ENCODE assay signal across 19 cellular contexts in the genomic region with DNA sequence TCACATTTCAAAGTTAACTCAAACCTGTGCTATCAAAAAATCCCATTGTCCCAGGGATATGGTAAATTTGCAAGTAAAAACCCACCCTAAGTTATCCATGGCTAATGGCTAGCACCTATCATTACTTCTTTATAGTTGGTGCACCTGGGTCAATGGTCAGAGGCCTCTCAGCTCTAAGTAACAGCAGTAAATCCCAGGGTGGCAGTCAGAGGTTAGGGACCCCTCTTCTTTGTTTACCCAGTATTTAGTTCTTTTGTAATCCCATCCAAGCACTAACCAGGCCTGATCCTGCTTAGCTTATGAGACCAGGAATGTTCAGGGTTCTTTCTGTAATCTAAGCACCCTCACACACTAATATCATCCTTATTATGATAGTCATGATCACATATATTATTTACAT.
"Had no signal": no experiment of that assay in that cellular context is flagged by ENCODE, and none has a peak within 500 bp of the region (broad histone marks: within the 10 kb centered on the region; RNA-seq: fewer than 3 reads in every experiment).

No MANE protein-coding gene starts in this region.

- H3K4me3 Mint-ChIP-seq: dendritic cell treated with granulocyte-macrophage colony-stimulating factor and Interleukin-4, amounts not matched to agents 40 ng/mL and 50 ng/mL, for 4 days; effector memory CD8-positive, alpha-beta T cell; naive thymus-derived CD4-positive, alpha-beta T cell had no signal

- H3K36me3 ChIP-seq: gastrocnemius medialis, stomach, thoracic aorta, transverse colon had no signal

- H3K27me3 ChIP-seq: esophagus muscularis mucosa, gastrocnemius medialis, stomach, transverse colon had no signal

- H3K27ac ChIP-seq: epithelial cell of prostate, esophagus muscularis mucosa, gastrocnemius medialis, skin epidermis, stomach, thoracic aorta, transverse colon had no signal

- H3K27me3 Mint-ChIP-seq: effector memory CD8-positive, alpha-beta T cell had no signal

- ATAC-seq: effector memory CD8-positive, alpha-beta T cell; gastrocnemius medialis; left colon; naive thymus-derived CD4-positive, alpha-beta T cell; sciatic nerve had no signal

- H3K4me1 ChIP-seq: esophagus muscularis mucosa, gastrocnemius medialis, stomach, transverse colon had no signal

- H3K9me3 ChIP-seq: gastrocnemius medialis, stomach, thoracic aorta, transverse colon had no signal

- H3K9me3 Mint-ChIP-seq: dendritic cell treated with granulocyte-macrophage colony-stimulating factor and Interleukin-4, amounts not matched to agents 40 ng/mL and 50 ng/mL, for 4 days; effector memory CD8-positive, alpha-beta T cell; naive thymus-derived CD4-positive, alpha-beta T cell had no signal

- H3K4me1 Mint-ChIP-seq: naive thymus-derived CD4-positive, alpha-beta T cell had no signal

- H3K36me3 Mint-ChIP-seq: naive thymus-derived CD4-positive, alpha-beta T cell had no signal

- DNase-seq: effector memory CD8-positive, alpha-beta T cell; gastrocnemius medialis; left colon; mammary epithelial cell; naive thymus-derived CD4-positive, alpha-beta T cell; posterior cingulate gyrus; stimulated activated CD4-positive, alpha-beta T cell treated with anti-CD3 and anti-CD28 coated beads, Interleukin-2, amount 100 ng/mL, for 24 hours; stimulated activated CD4-positive, alpha-beta T cell treated with anti-CD3 and anti-CD28 coated beads, Interleukin-4, amount 100 ng/mL, for 4 hours; stimulated activated naive CD4-positive, alpha-beta T cell; stomach; substantia nigra; transverse colon had no signal

- H3K27ac Mint-ChIP-seq: dendritic cell treated with granulocyte-macrophage colony-stimulating factor and Interleukin-4, amounts not matched to agents 40 ng/mL and 50 ng/mL, for 4 days; effector memory CD8-positive, alpha-beta T cell; naive thymus-derived CD4-positive, alpha-beta T cell had no signal

- FAIRE-seq: colon had no signal

- H3K4me3 ChIP-seq: esophagus muscularis mucosa, gastrocnemius medialis, skin epidermis, stomach, thoracic aorta, transverse colon had no signal
